Comparison of ENCODE assay signal across 1 cellular context in the genomic region with DNA sequence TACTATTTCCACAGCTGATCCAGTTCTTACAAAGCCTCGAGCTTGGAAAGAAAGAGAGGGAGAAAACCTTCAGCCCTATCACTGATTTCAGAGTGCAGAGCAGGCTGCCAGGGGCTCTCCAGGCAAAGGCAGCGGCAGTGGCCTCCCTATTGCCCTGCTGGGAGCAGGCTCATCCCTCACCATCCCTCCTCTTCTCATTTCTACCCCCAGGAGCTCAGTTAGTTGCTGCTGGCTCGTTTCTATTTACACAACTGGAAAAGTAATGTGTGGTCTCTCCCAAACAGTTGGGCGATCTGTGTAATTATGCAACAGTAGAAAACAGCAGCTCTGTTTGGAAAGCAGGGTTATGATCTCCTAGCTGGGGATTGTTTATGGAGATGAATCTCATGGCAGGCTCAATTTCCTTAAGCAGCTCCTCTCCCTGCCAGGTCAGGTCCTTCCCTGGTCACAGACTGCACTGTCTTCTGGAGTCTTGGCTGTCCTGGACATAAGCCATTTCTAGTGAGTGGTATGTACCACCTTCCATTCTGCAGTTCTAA.
TF ChIP-seq lines count a peak whose summit lies in the region.

No MANE protein-coding gene starts in this region.

TF ChIP-seq in HepG2, 621 proteins besides CTCF, POLR2A, EP300 and RAD21 (continued from another document and continues in another):
- TF ChIP-seq, protein P1, sequence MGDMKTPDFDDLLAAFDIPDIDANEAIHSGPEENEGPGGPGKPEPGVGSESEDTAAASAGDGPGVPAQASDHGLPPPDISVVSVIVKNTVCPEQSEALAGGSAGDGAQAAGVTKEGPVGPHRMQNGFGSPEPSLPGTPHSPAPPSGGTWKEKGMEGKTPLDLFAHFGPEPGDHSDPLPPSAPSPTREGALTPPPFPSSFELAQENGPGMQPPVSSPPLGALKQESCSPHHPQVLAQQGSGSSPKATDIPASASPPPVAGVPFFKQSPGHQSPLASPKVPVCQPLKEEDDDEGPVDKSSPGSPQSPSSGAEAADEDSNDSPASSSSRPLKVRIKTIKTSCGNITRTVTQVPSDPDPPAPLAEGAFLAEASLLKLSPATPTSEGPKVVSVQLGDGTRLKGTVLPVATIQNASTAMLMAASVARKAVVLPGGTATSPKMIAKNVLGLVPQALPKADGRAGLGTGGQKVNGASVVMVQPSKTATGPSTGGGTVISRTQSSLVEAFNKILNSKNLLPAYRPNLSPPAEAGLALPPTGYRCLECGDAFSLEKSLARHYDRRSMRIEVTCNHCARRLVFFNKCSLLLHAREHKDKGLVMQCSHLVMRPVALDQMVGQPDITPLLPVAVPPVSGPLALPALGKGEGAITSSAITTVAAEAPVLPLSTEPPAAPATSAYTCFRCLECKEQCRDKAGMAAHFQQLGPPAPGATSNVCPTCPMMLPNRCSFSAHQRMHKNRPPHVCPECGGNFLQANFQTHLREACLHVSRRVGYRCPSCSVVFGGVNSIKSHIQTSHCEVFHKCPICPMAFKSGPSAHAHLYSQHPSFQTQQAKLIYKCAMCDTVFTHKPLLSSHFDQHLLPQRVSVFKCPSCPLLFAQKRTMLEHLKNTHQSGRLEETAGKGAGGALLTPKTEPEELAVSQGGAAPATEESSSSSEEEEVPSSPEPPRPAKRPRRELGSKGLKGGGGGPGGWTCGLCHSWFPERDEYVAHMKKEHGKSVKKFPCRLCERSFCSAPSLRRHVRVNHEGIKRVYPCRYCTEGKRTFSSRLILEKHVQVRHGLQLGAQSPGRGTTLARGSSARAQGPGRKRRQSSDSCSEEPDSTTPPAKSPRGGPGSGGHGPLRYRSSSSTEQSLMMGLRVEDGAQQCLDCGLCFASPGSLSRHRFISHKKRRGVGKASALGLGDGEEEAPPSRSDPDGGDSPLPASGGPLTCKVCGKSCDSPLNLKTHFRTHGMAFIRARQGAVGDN (CRISPR knock-in tag; IDR thresholded peaks at IDR 0.05) = peak; percentile 67
- TF ChIP-seq, protein P2, sequence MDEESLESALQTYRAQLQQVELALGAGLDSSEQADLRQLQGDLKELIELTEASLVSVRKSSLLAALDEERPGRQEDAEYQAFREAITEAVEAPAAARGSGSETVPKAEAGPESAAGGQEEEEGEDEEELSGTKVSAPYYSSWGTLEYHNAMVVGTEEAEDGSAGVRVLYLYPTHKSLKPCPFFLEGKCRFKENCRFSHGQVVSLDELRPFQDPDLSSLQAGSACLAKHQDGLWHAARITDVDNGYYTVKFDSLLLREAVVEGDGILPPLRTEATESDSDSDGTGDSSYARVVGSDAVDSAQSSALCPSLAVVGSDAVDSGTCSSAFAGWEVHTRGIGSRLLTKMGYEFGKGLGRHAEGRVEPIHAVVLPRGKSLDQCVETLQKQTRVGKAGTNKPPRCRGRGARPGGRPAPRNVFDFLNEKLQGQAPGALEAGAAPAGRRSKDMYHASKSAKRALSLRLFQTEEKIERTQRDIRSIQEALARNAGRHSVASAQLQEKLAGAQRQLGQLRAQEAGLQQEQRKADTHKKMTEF (CRISPR knock-in tag; IDR thresholded peaks at IDR 0.05) = peak; percentile 69
- peak; percentile 59 for TF ChIP-seq SALL1 (CRISPR knock-in tag; IDR thresholded peaks at IDR 0.05)
- no peak for TF ChIP-seq KLF15 (CRISPR knock-in tag; IDR thresholded peaks at IDR 0.05; ENCODE audit: borderline replicate concordance)
- peak; percentile 62; the same call in 1 of the 2 replicates for TF ChIP-seq ZNF644 (CRISPR knock-in tag; IDR thresholded peaks at IDR 0.05; ENCODE audit: low read depth)
- TF ChIP-seq NCOR1 (IDR thresholded peaks at IDR 0.05; ENCODE audit: borderline replicate concordance, low read length) = no peak
- TF ChIP-seq SOX6 (IDR thresholded peaks at IDR 0.05) = no peak
- peak; percentile 75 for TF ChIP-seq SOX6 (CRISPR knock-in tag; IDR thresholded peaks at IDR 0.05)
- 0 out of 2 replicates have a peak, but pooled peaks have one; percentile 7 for TF ChIP-seq ZNF317 (CRISPR knock-in tag; IDR thresholded peaks at IDR 0.05)
- no peak for TF ChIP-seq MZF1 (CRISPR knock-in tag; IDR thresholded peaks at IDR 0.05; ENCODE audit: borderline replicate concordance)
- TF ChIP-seq ZNF878 (CRISPR knock-in tag; IDR thresholded peaks at IDR 0.05) = peak; percentile 61; the same call in 1 of the 2 replicates
- peak; percentile 74 for TF ChIP-seq RXRB (CRISPR knock-in tag; IDR thresholded peaks at IDR 0.05; ENCODE audit: borderline replicate concordance)
- TF ChIP-seq, protein P3, sequence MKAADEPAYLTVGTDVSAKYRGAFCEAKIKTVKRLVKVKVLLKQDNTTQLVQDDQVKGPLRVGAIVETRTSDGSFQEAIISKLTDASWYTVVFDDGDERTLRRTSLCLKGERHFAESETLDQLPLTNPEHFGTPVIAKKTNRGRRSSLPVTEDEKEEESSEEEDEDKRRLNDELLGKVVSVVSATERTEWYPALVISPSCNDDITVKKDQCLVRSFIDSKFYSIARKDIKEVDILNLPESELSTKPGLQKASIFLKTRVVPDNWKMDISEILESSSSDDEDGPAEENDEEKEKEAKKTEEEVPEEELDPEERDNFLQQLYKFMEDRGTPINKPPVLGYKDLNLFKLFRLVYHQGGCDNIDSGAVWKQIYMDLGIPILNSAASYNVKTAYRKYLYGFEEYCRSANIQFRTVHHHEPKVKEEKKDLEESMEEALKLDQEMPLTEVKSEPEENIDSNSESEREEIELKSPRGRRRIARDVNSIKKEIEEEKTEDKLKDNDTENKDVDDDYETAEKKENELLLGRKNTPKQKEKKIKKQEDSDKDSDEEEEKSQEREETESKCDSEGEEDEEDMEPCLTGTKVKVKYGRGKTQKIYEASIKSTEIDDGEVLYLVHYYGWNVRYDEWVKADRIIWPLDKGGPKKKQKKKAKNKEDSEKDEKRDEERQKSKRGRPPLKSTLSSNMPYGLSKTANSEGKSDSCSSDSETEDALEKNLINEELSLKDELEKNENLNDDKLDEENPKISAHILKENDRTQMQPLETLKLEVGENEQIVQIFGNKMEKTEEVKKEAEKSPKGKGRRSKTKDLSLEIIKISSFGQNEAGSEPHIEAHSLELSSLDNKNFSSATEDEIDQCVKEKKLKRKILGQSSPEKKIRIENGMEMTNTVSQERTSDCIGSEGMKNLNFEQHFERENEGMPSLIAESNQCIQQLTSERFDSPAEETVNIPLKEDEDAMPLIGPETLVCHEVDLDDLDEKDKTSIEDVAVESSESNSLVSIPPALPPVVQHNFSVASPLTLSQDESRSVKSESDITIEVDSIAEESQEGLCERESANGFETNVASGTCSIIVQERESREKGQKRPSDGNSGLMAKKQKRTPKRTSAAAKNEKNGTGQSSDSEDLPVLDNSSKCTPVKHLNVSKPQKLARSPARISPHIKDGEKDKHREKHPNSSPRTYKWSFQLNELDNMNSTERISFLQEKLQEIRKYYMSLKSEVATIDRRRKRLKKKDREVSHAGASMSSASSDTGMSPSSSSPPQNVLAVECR (CRISPR knock-in tag; IDR thresholded peaks at IDR 0.05; ENCODE audit: borderline replicate concordance) = peak; percentile 43; the same call in 1 of the 2 replicates
- 0 out of 2 replicates have a peak, but pooled peaks have one; percentile 26 for TF ChIP-seq PPARG (CRISPR knock-in tag; conservative IDR thresholded peaks at IDR 0.05)
- TF ChIP-seq, protein P4, sequence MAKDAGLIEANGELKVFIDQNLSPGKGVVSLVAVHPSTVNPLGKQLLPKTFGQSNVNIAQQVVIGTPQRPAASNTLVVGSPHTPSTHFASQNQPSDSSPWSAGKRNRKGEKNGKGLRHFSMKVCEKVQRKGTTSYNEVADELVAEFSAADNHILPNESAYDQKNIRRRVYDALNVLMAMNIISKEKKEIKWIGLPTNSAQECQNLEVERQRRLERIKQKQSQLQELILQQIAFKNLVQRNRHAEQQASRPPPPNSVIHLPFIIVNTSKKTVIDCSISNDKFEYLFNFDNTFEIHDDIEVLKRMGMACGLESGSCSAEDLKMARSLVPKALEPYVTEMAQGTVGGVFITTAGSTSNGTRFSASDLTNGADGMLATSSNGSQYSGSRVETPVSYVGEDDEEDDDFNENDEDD (CRISPR knock-in tag; IDR thresholded peaks at IDR 0.05; ENCODE audit: borderline replicate concordance) = no peak
- TF ChIP-seq ZMYM4 (CRISPR knock-in tag; IDR thresholded peaks at IDR 0.05) = peak; percentile 13; the same call in 1 of the 2 replicates
- peak; percentile 9 for TF ChIP-seq ASH2L (IDR thresholded peaks at IDR 0.05; ENCODE audit: insufficient read length, low read depth, low read length)
- TF ChIP-seq, protein P5, sequence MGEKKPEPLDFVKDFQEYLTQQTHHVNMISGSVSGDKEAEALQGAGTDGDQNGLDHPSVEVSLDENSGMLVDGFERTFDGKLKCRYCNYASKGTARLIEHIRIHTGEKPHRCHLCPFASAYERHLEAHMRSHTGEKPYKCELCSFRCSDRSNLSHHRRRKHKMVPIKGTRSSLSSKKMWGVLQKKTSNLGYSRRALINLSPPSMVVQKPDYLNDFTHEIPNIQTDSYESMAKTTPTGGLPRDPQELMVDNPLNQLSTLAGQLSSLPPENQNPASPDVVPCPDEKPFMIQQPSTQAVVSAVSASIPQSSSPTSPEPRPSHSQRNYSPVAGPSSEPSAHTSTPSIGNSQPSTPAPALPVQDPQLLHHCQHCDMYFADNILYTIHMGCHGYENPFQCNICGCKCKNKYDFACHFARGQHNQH (CRISPR knock-in tag; IDR thresholded peaks at IDR 0.05) = no peak
- TF ChIP-seq, protein P6, sequence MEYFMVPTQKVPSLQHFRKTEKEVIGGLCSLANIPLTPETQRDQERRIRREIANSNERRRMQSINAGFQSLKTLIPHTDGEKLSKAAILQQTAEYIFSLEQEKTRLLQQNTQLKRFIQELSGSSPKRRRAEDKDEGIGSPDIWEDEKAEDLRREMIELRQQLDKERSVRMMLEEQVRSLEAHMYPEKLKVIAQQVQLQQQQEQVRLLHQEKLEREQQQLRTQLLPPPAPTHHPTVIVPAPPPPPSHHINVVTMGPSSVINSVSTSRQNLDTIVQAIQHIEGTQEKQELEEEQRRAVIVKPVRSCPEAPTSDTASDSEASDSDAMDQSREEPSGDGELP (IDR thresholded peaks at IDR 0.05; ENCODE audit: borderline replicate concordance, low read depth) = peak; percentile 62; the same call in 1 of the 2 replicates
- peak; percentile 87 for TF ChIP-seq CEBPG (CRISPR knock-in tag; IDR thresholded peaks at IDR 0.05)
- peak; percentile 84 for TF ChIP-seq FOXA3 (CRISPR knock-in tag; IDR thresholded peaks at IDR 0.05)
- TF ChIP-seq, protein P7, sequence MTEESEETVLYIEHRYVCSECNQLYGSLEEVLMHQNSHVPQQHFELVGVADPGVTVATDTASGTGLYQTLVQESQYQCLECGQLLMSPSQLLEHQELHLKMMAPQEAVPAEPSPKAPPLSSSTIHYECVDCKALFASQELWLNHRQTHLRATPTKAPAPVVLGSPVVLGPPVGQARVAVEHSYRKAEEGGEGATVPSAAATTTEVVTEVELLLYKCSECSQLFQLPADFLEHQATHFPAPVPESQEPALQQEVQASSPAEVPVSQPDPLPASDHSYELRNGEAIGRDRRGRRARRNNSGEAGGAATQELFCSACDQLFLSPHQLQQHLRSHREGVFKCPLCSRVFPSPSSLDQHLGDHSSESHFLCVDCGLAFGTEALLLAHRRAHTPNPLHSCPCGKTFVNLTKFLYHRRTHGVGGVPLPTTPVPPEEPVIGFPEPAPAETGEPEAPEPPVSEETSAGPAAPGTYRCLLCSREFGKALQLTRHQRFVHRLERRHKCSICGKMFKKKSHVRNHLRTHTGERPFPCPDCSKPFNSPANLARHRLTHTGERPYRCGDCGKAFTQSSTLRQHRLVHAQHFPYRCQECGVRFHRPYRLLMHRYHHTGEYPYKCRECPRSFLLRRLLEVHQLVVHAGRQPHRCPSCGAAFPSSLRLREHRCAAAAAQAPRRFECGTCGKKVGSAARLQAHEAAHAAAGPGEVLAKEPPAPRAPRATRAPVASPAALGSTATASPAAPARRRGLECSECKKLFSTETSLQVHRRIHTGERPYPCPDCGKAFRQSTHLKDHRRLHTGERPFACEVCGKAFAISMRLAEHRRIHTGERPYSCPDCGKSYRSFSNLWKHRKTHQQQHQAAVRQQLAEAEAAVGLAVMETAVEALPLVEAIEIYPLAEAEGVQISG (CRISPR knock-in tag; IDR thresholded peaks at IDR 0.05) = no peak
- TF ChIP-seq, protein P8, sequence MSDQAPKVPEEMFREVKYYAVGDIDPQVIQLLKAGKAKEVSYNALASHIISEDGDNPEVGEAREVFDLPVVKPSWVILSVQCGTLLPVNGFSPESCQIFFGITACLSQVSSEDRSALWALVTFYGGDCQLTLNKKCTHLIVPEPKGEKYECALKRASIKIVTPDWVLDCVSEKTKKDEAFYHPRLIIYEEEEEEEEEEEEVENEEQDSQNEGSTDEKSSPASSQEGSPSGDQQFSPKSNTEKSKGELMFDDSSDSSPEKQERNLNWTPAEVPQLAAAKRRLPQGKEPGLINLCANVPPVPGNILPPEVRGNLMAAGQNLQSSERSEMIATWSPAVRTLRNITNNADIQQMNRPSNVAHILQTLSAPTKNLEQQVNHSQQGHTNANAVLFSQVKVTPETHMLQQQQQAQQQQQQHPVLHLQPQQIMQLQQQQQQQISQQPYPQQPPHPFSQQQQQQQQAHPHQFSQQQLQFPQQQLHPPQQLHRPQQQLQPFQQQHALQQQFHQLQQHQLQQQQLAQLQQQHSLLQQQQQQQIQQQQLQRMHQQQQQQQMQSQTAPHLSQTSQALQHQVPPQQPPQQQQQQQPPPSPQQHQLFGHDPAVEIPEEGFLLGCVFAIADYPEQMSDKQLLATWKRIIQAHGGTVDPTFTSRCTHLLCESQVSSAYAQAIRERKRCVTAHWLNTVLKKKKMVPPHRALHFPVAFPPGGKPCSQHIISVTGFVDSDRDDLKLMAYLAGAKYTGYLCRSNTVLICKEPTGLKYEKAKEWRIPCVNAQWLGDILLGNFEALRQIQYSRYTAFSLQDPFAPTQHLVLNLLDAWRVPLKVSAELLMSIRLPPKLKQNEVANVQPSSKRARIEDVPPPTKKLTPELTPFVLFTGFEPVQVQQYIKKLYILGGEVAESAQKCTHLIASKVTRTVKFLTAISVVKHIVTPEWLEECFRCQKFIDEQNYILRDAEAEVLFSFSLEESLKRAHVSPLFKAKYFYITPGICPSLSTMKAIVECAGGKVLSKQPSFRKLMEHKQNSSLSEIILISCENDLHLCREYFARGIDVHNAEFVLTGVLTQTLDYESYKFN (CRISPR knock-in tag; conservative IDR thresholded peaks at IDR 0.05) = peak; percentile 55
- 0 out of 2 replicates have a peak, but pooled peaks have one; percentile 16 for TF ChIP-seq FOSL2 (CRISPR knock-in tag; IDR thresholded peaks at IDR 0.05)
- peak; percentile 55; the same call in 1 of the 2 replicates for TF ChIP-seq ZSCAN9 (CRISPR knock-in tag; IDR thresholded peaks at IDR 0.05; ENCODE audit: borderline replicate concordance)
- TF ChIP-seq, protein P9, sequence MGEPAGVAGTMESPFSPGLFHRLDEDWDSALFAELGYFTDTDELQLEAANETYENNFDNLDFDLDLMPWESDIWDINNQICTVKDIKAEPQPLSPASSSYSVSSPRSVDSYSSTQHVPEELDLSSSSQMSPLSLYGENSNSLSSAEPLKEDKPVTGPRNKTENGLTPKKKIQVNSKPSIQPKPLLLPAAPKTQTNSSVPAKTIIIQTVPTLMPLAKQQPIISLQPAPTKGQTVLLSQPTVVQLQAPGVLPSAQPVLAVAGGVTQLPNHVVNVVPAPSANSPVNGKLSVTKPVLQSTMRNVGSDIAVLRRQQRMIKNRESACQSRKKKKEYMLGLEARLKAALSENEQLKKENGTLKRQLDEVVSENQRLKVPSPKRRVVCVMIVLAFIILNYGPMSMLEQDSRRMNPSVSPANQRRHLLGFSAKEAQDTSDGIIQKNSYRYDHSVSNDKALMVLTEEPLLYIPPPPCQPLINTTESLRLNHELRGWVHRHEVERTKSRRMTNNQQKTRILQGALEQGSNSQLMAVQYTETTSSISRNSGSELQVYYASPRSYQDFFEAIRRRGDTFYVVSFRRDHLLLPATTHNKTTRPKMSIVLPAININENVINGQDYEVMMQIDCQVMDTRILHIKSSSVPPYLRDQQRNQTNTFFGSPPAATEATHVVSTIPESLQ (CRISPR knock-in tag; conservative IDR thresholded peaks at IDR 0.05) = no peak
- no peak for TF ChIP-seq ZNF577 (CRISPR knock-in tag; IDR thresholded peaks at IDR 0.05; ENCODE audit: borderline replicate concordance, low read depth)
